ENCODE assay signal across 27 cellular contexts in the genomic region with DNA sequence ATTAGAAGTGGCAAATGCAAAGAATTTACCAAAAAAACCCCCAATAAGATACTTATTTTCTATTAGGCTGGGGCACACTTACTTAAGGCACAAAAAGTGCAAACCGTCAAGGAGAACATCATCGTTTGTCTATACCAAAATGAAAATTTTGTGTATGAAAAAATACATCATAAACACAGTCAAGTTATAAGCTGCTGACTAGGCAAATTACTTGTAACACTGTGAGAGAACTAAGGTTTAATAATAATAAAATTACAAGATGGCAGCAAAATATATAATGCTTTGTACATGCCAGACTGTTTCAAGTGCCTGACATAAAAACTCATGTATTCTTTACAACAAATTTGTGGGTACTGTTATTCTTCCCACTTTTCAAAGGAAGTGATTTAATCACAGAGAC.
"Had no signal": no experiment of that assay in that cellular context is flagged by ENCODE, and none has a peak within 500 bp of the region (broad histone marks: within the 10 kb centered on the region; RNA-seq: fewer than 3 reads in every experiment).

No MANE protein-coding gene starts in this region.

- H3K27me3 ChIP-seq: dorsolateral prefrontal cortex, esophagus squamous epithelium, gastrocnemius medialis, heart right ventricle, left lung had no signal

- H3K4me3 Mint-ChIP-seq: mesothelial cell of epicardium, naive B cell had no signal

- H3K4me1 ChIP-seq: esophagus squamous epithelium, gastrocnemius medialis, heart right ventricle, left lung, lower lobe of right lung had no signal

- H3K36me3 Mint-ChIP-seq: mesothelial cell of epicardium, naive B cell had no signal

- H3K4me3 ChIP-seq: coronary artery, dorsolateral prefrontal cortex, esophagus squamous epithelium, gastrocnemius medialis, heart right ventricle, left lung, lower lobe of right lung, mucosa of descending colon had no signal

- H3K4me1 Mint-ChIP-seq: mesothelial cell of epicardium, naive B cell had no signal

- H3K27me3 Mint-ChIP-seq: naive B cell had no signal

- ATAC-seq: esophagus mucosa, gastrocnemius medialis, heart right ventricle, left cardiac atrium, left lung, left ventricle myocardium superior, lower lobe of right lung, mucosa of descending colon had no signal

- H3K27ac ChIP-seq: coronary artery, dorsolateral prefrontal cortex, epithelial cell of prostate, esophagus squamous epithelium, gastrocnemius medialis, heart right ventricle, left lung, lower lobe of right lung had no signal

- FAIRE-seq: colon, islet of Langerhans, keratinocyte had no signal

- H3K9me3 ChIP-seq: esophagus squamous epithelium, gastrocnemius medialis, heart right ventricle, left lung, lower lobe of right lung, mucosa of descending colon had no signal

- H3K27ac Mint-ChIP-seq: mesothelial cell of epicardium, naive B cell had no signal

- H3K9me3 Mint-ChIP-seq: mesothelial cell of epicardium had no signal

- DNase-seq: dermis blood vessel endothelial cell; dorsolateral prefrontal cortex; effector CD4-positive, alpha-beta T cell; effector memory CD4-positive, alpha-beta T cell; erythroblast; esophagus squamous epithelium; foreskin fibroblast; foreskin melanocyte; gastrocnemius medialis; glutamatergic neuron; head of caudate nucleus; heart right ventricle; hippocampal formation; left cardiac atrium; left lung; left ventricle myocardium superior; lower lobe of right lung; mesenchymal stem cell; mucosa of descending colon; naive B cell had no signal

- H3K36me3 ChIP-seq: esophagus squamous epithelium, gastrocnemius medialis, heart right ventricle, left lung, lower lobe of right lung had no signal
